17 cellular contexts compared by ENCODE assay signal in genomic region chr10:50419091-50419490, GRCh38.
DNase-seq lines count a peak whose midpoint lies in the region; ATAC-seq and TF ChIP-seq lines count a peak whose summit lies in the region.
"Had no signal": no experiment of that assay in that cellular context is flagged by ENCODE, and none has a peak within 500 bp of the region (broad histone marks: within the 10 kb centered on the region; RNA-seq: fewer than 3 reads in every experiment).

No MANE protein-coding gene starts in this region.

- TF ChIP-seq CTCF in SU-DHL-6 (IDR thresholded peaks at IDR 0.05; ENCODE audit: insufficient read depth, low read length, poor library complexity, severe bottlenecking) = no peak

- H3K9me3 ChIP-seq in SU-DHL-6 (ENCODE audit: insufficient read depth, low read length) (no peaks in the 10 kb centered on the region), subcutaneous abdominal adipose tissue (ENCODE audit: control insufficient read depth in 5 of 5, low read length in 5 of 5) (no peaks in the 10 kb centered on the region)

- CTCF ChIA-PET in activated CD4-positive, alpha-beta memory T cell treated with anti-CD3 and anti-CD28 coated beads, Interleukin-2, amount 10 ng/mL, durations not matched to agents 7 days and 5 days (lab: Charles Lee) = interaction anchor here (1.1 to 3.5 kb wide), 4 partner anchors 13 to 85 kb away, joined by 4 to 13 read pairs (median 4); no protein-coding TSS in a partner anchor
- CTCF ChIA-PET in activated CD4-positive, alpha-beta memory T cell treated with anti-CD3 and anti-CD28 coated beads for 36 hours (lab: Charles Lee) = interaction anchor here (1.1 to 1.7 kb wide), 3 partner anchors 22 to 89 kb away, joined by 3 to 15 read pairs (median 8); no protein-coding TSS in a partner anchor

- peaks cover 13% of the 10 kb centered on the region; the same call in 1 of the 2 replicates for H4K20me1 ChIP-seq in SU-DHL-6 (ENCODE audit: low read depth, low read length)

- peak overlapping the region; percentile 93 for H3K27ac Mint-ChIP-seq in activated CD4-positive, alpha-beta memory T cell treated with anti-CD3 and anti-CD28 coated beads, Interleukin-2, amount 10 ng/mL, durations not matched to agents 7 days and 5 days
- H3K27ac Mint-ChIP-seq in activated CD4-positive, alpha-beta memory T cell treated with anti-CD3 and anti-CD28 coated beads for 36 hours = no peak overlapping the region

- H3K4me1 ChIP-seq in subcutaneous abdominal adipose tissue (ENCODE audit: control insufficient read depth in 5 of 5, insufficient read depth in 5 of 5, low read length in 5 of 5) = peaks cover 3 to 58% (median 40%) of the 10 kb centered on the region in 5 donors

- POLR2A ChIA-PET in activated CD4-positive, alpha-beta memory T cell treated with anti-CD3 and anti-CD28 coated beads, Interleukin-2, amount 10 ng/mL, durations not matched to agents 7 days and 5 days (lab: Charles Lee) = interaction anchor here (1.0 to 4.7 kb wide), 13 partner anchors 8 to 217 kb away, joined by 3 to 32 read pairs (median 5); no protein-coding TSS in a partner anchor
- POLR2A ChIA-PET in activated CD4-positive, alpha-beta memory T cell treated with anti-CD3 and anti-CD28 coated beads for 36 hours (lab: Charles Lee) = no interaction called here

- DNase-seq in activated CD4-positive, alpha-beta memory T cell treated with anti-CD3 and anti-CD28 coated beads, Interleukin-2, amount 10 ng/mL, durations not matched to agents 7 days and 5 days = no peak
- DNase-seq in activated CD4-positive, alpha-beta memory T cell treated with anti-CD3 and anti-CD28 coated beads for 36 hours = no peak
- DNase-seq in fibroblast of peridontal ligament (ENCODE audit: extremely low read depth) (peak; percentile 18), NCI-H1092 treated with DMSO at 0.1 percent for 48 hours (lab: John Stamatoyannopoulos, UW) (no peak)
- DNase-seq: cerebellar nuclear complex; COR-L47; kidney; NCI-H1436; retina; stimulated activated CD4-positive, alpha-beta T cell treated with anti-CD3 and anti-CD28 coated beads, Interleukin-2, amount 100 ng/mL, for 48 hours; WERI-Rb-1 had no signal

- no peaks in the 10 kb centered on the region for H3K79me2 ChIP-seq in SU-DHL-6 (ENCODE audit: insufficient read depth, low read length)

- H3K4me1 Mint-ChIP-seq in activated CD4-positive, alpha-beta memory T cell treated with anti-CD3 and anti-CD28 coated beads, Interleukin-2, amount 10 ng/mL, durations not matched to agents 7 days and 5 days = peaks cover 64% of the 10 kb centered on the region
- H3K4me1 Mint-ChIP-seq in activated CD4-positive, alpha-beta memory T cell treated with anti-CD3 and anti-CD28 coated beads for 36 hours (ENCODE audit: low read depth) = peaks cover 33% of the 10 kb centered on the region

- peak overlapping the region; percentile 71 for H3K4me2 ChIP-seq in SU-DHL-6 (ENCODE audit: low read depth, low read length, poor library complexity, severe bottlenecking)

- peaks cover 12% of the 10 kb centered on the region for H3K36me3 Mint-ChIP-seq in activated CD4-positive, alpha-beta memory T cell treated with anti-CD3 and anti-CD28 coated beads, Interleukin-2, amount 10 ng/mL, durations not matched to agents 7 days and 5 days (ENCODE audit: low read depth)
- no peaks in the 10 kb centered on the region for H3K36me3 Mint-ChIP-seq in activated CD4-positive, alpha-beta memory T cell treated with anti-CD3 and anti-CD28 coated beads for 36 hours
- H3K36me3 Mint-ChIP-seq: IgD-negative memory B cell had no signal

- intact Hi-C loops in activated CD4-positive, alpha-beta memory T cell treated with anti-CD3 and anti-CD28 coated beads for 36 hours (cut with micrococcal nuclease) = no loop called here

- no peaks in the 10 kb centered on the region for H3K36me3 ChIP-seq in SU-DHL-6 (ENCODE audit: low read length)
- H3K36me3 ChIP-seq in subcutaneous abdominal adipose tissue (ENCODE audit: control insufficient read depth in 5 of 5, insufficient read depth in 5 of 5, low read length in 5 of 5) = no peaks in the 10 kb centered on the region
- H3K36me3 ChIP-seq: WERI-Rb-1 had no signal

- H3K9me2 ChIP-seq in SU-DHL-6 (replicated peaks; ENCODE audit: insufficient read depth, low read length) = no peaks in the 10 kb centered on the region

- no peaks in the 10 kb centered on the region for H3K9me3 Mint-ChIP-seq in activated CD4-positive, alpha-beta memory T cell treated with anti-CD3 and anti-CD28 coated beads, Interleukin-2, amount 10 ng/mL, durations not matched to agents 7 days and 5 days
- no peaks in the 10 kb centered on the region for H3K9me3 Mint-ChIP-seq in activated CD4-positive, alpha-beta memory T cell treated with anti-CD3 and anti-CD28 coated beads for 36 hours
- H3K9me3 Mint-ChIP-seq: IgD-negative memory B cell had no signal

- H3K27ac ChIP-seq in SU-DHL-6 (ENCODE audit: low read depth, low read length) = no peak overlapping the region
- peak overlapping the region; percentile 68 for H3K27ac ChIP-seq in subcutaneous abdominal adipose tissue (ENCODE audit: low read depth, low read length)
- H3K27ac ChIP-seq: SK-N-MC, WERI-Rb-1 had no signal

- no peak overlapping the region for H2AFZ ChIP-seq in SU-DHL-6 (ENCODE audit: low read depth, low read length, severe bottlenecking)

- H3K27me3 ChIP-seq in SU-DHL-6 (ENCODE audit: low read length) (no peaks in the 10 kb centered on the region), subcutaneous abdominal adipose tissue (ENCODE audit: control insufficient read depth in 5 of 5, insufficient read depth in 4 of 5, low read length in 5 of 5) (no peaks in the 10 kb centered on the region)

- no peak overlapping the region for H3K4me3 ChIP-seq in SU-DHL-6 (ENCODE audit: insufficient read depth, low read length, poor library complexity, severe bottlenecking)
- H3K4me3 ChIP-seq in subcutaneous abdominal adipose tissue (ENCODE audit: low read depth in 1 of 5, low read length in 5 of 5) = peak overlapping the region in 2 of 5 donors; percentile 80 to 88

- no peaks in the 10 kb centered on the region for H3K27me3 Mint-ChIP-seq in activated CD4-positive, alpha-beta memory T cell treated with anti-CD3 and anti-CD28 coated beads, Interleukin-2, amount 10 ng/mL, durations not matched to agents 7 days and 5 days
- no peaks in the 10 kb centered on the region for H3K27me3 Mint-ChIP-seq in activated CD4-positive, alpha-beta memory T cell treated with anti-CD3 and anti-CD28 coated beads for 36 hours
- H3K27me3 Mint-ChIP-seq: IgD-negative memory B cell had no signal

- no peak for ATAC-seq in HG03432 (IDR thresholded peaks at IDR 0.05; ENCODE audit: unreplicated experiment)
- ATAC-seq in GM21515 (IDR thresholded peaks at IDR 0.05; ENCODE audit: unreplicated experiment) = no peak

- peak overlapping the region; percentile 89 for H3K4me3 Mint-ChIP-seq in activated CD4-positive, alpha-beta memory T cell treated with anti-CD3 and anti-CD28 coated beads, Interleukin-2, amount 10 ng/mL, durations not matched to agents 7 days and 5 days
- H3K4me3 Mint-ChIP-seq in activated CD4-positive, alpha-beta memory T cell treated with anti-CD3 and anti-CD28 coated beads for 36 hours = no peak overlapping the region

- peaks cover 5% of the 10 kb centered on the region; the same call in 1 of the 2 replicates for H3F3A ChIP-seq in SU-DHL-6 (ENCODE audit: insufficient read depth)

- H3K9ac ChIP-seq in SU-DHL-6 (ENCODE audit: low read length) = no peak overlapping the region
- H3K9ac ChIP-seq in subcutaneous abdominal adipose tissue (ENCODE audit: low read length in 5 of 5) = peak overlapping the region in 3 of 5 donors; percentile 17 to 89 (median 25)
